In genomic region chr11:113778111-113778910, GRCh38 we compare ENCODE assay signal across 11 cellular contexts. TPM values are rescaled to one million over a fixed set of nuclear protein-coding genes. Genes with fewer than 3 reads are reported as not detected.
DNase-seq lines count a peak whose midpoint lies in the region; ATAC-seq and TF ChIP-seq lines count a peak whose summit lies in the region.
"Had no signal": no experiment of that assay in that cellular context is flagged by ENCODE, and none has a peak within 500 bp of the region (broad histone marks: within the 10 kb centered on the region; RNA-seq: fewer than 3 reads in every experiment).

No MANE protein-coding gene starts in this region.

- H3K36me3 Mint-ChIP-seq in chondrocyte (ENCODE audit: low read depth), result no peaks in the 10 kb centered on the region
- no peaks in the 10 kb centered on the region for H3K36me3 Mint-ChIP-seq in activated CD8-positive, alpha-beta memory T cell treated with anti-CD3 and anti-CD28 coated beads, Interleukin-2, amount 10 ng/mL, durations not matched to agents 7 days and 5 days

- peaks cover 10% of the 10 kb centered on the region for H3K4me1 Mint-ChIP-seq in chondrocyte (ENCODE audit: low read depth)
- peaks cover 12% of the 10 kb centered on the region for H3K4me1 Mint-ChIP-seq in activated CD8-positive, alpha-beta memory T cell treated with anti-CD3 and anti-CD28 coated beads, Interleukin-2, amount 10 ng/mL, durations not matched to agents 7 days and 5 days

- no peaks in the 10 kb centered on the region for H3K36me3 ChIP-seq in colonic mucosa
- H3K36me3 ChIP-seq: BLaER1 treated with 17β-estradiol and CSF1 and Interleukin-3, amounts not matched to agents 10 nM and 100 nM had no signal

- H3K4me1 ChIP-seq in colonic mucosa, result no peaks in the 10 kb centered on the region
- H3K4me1 ChIP-seq: BLaER1 treated with 17β-estradiol and CSF1 and Interleukin-3, amounts not matched to agents 10 nM and 100 nM had no signal

- intact Hi-C loops in colonic mucosa (cut with DNase I), result no loop called here

- H3K9me3 Mint-ChIP-seq in chondrocyte (ENCODE audit: low read depth), result no peaks in the 10 kb centered on the region
- no peaks in the 10 kb centered on the region for H3K9me3 Mint-ChIP-seq in activated CD8-positive, alpha-beta memory T cell treated with anti-CD3 and anti-CD28 coated beads, Interleukin-2, amount 10 ng/mL, durations not matched to agents 7 days and 5 days (ENCODE audit: low read depth)
- H3K9me3 Mint-ChIP-seq: activated B cell treated with CpG ODN at 0.5 μM for 24 hours had no signal

- peak; percentile 52 for DNase-seq in A172 (ENCODE audit: low spot score)
- DNase-seq in NCI-H1694 treated with DMSO at 0.1 percent for 48 hours (lab: John Stamatoyannopoulos, UW), result peak; percentile 17
- no peak for DNase-seq in chondrocyte (ENCODE audit: low spot score)
- peak; percentile 63 for DNase-seq in left lobe of liver (ENCODE audit: low spot score)
- DNase-seq in colonic mucosa, result no peak
- no peak for DNase-seq in activated CD8-positive, alpha-beta memory T cell treated with anti-CD3 and anti-CD28 coated beads, Interleukin-2, amount 10 ng/mL, durations not matched to agents 7 days and 5 days
- DNase-seq in GM19240 (ENCODE audit: insufficient read length, low spot score), result no peak
- DNase-seq: activated B cell treated with CpG ODN at 0.5 μM for 24 hours had no signal

- no peak overlapping the region for H3K27ac ChIP-seq in colonic mucosa
- H3K27ac ChIP-seq: BLaER1 treated with 17β-estradiol and CSF1 and Interleukin-3, amounts not matched to agents 10 nM and 100 nM had no signal

- H3K4me3 ChIP-seq in colonic mucosa, result no peak overlapping the region
- H3K4me3 ChIP-seq: BLaER1 treated with 17β-estradiol and CSF1 and Interleukin-3, amounts not matched to agents 10 nM and 100 nM had no signal

- CTCF ChIA-PET in activated CD8-positive, alpha-beta memory T cell treated with anti-CD3 and anti-CD28 coated beads, Interleukin-2, amount 10 ng/mL, durations not matched to agents 7 days and 5 days (lab: Charles Lee), result no interaction called here

- TF ChIP-seq CTCF in chondrocyte (IDR thresholded peaks at IDR 0.05) (peak; percentile 21), colonic mucosa (IDR thresholded peaks at IDR 0.05) (no peak)

- H3K9me3 ChIP-seq in colonic mucosa, result no peaks in the 10 kb centered on the region
- H3K9me3 ChIP-seq: BLaER1 treated with 17β-estradiol and CSF1 and Interleukin-3, amounts not matched to agents 10 nM and 100 nM had no signal

- H3K27me3 ChIP-seq in colonic mucosa, result no peaks in the 10 kb centered on the region
- H3K27me3 ChIP-seq: BLaER1 treated with 17β-estradiol and CSF1 and Interleukin-3, amounts not matched to agents 10 nM and 100 nM had no signal

- peaks cover 27% of the 10 kb centered on the region for H3K27me3 Mint-ChIP-seq in chondrocyte (ENCODE audit: low read depth)
- peaks cover 23% of the 10 kb centered on the region for H3K27me3 Mint-ChIP-seq in activated CD8-positive, alpha-beta memory T cell treated with anti-CD3 and anti-CD28 coated beads, Interleukin-2, amount 10 ng/mL, durations not matched to agents 7 days and 5 days

- H3K27ac Mint-ChIP-seq in chondrocyte (ENCODE audit: unreplicated experiment), result peak overlapping the region; percentile 94
- no peak overlapping the region for H3K27ac Mint-ChIP-seq in activated CD8-positive, alpha-beta memory T cell treated with anti-CD3 and anti-CD28 coated beads, Interleukin-2, amount 10 ng/mL, durations not matched to agents 7 days and 5 days
- H3K27ac Mint-ChIP-seq: activated B cell treated with CpG ODN at 0.5 μM for 24 hours had no signal

- ATAC-seq in left lobe of liver (peak; percentile 43), GM19023 (IDR thresholded peaks at IDR 0.05; ENCODE audit: unreplicated experiment) (no peak)
- no peak for ATAC-seq in activated CD8-positive, alpha-beta memory T cell treated with anti-CD3 and anti-CD28 coated beads, Interleukin-2, amount 10 ng/mL, durations not matched to agents 7 days and 5 days

- H3K9ac ChIP-seq in colonic mucosa (ENCODE audit: low read depth in 2 of 2, low read length in 2 of 2), result no peak overlapping the region
- H3K9ac ChIP-seq: BLaER1 treated with 17β-estradiol and CSF1 and Interleukin-3, amounts not matched to agents 10 nM and 100 nM had no signal

- peak overlapping the region; percentile 32 for H3K4me3 Mint-ChIP-seq in chondrocyte (ENCODE audit: unreplicated experiment)
- no peak overlapping the region for H3K4me3 Mint-ChIP-seq in activated CD8-positive, alpha-beta memory T cell treated with anti-CD3 and anti-CD28 coated beads, Interleukin-2, amount 10 ng/mL, durations not matched to agents 7 days and 5 days
- H3K4me3 Mint-ChIP-seq: activated B cell treated with CpG ODN at 0.5 μM for 24 hours had no signal

RNA-seq across cellular contexts. Expression of gene CLDN25, which starts 1.3 kb away (rescaled TPM):
- total RNA-seq in A172 (2014; rRNA removed; shearing (Covaris generic)), result not detected in 2 replicates
- total RNA-seq in chondrocyte, result not detected in 3 replicates
- total RNA-seq in left lobe of liver, result not detected
- not detected for total RNA-seq in colonic mucosa
- not detected for total RNA-seq in activated CD8-positive, alpha-beta memory T cell treated with anti-CD3 and anti-CD28 coated beads, Interleukin-2, amount 10 ng/mL, durations not matched to agents 7 days and 5 days
- total RNA-seq: activated B cell treated with CpG ODN at 0.5 μM for 24 hours, lower leg skin had no signal

RNA-seq across cellular contexts. Expression of gene ZW10, which starts 4.8 kb away (rescaled TPM):
- total RNA-seq in A172 (2014; rRNA removed; shearing (Covaris generic)), result 23.6 and 28.8 TPM in 2 replicates
- 11.7 to 17.1 TPM (median 11.9 TPM) in 3 replicates for total RNA-seq in chondrocyte
- total RNA-seq in left lobe of liver, result 6.3 TPM
- 10 to 100 TPM; 12.3 to 17.8 TPM for total RNA-seq in colonic mucosa
- total RNA-seq in activated CD8-positive, alpha-beta memory T cell treated with anti-CD3 and anti-CD28 coated beads, Interleukin-2, amount 10 ng/mL, durations not matched to agents 7 days and 5 days, result 10 to 100 TPM; 17.3 to 20.8 TPM

Comparison
In these comparisons a context has a peak if more than half of its experiments do, and no peak if none do; other contexts are left out.
1. DNase-seq: peak in A172 (single experiment), NCI-H1694 treated with DMSO at 0.1 percent for 48 hours (single experiment) and left lobe of liver (single experiment); none in chondrocyte (single experiment), colonic mucosa (single experiment), activated CD8-positive, alpha-beta memory T cell treated with anti-CD3 and anti-CD28 coated beads, Interleukin-2, amount 10 ng/mL, durations not matched to agents 7 days and 5 days (single experiment) and GM19240 (single experiment).